ENCODE assay signal across 20 cellular contexts in the genomic region with DNA sequence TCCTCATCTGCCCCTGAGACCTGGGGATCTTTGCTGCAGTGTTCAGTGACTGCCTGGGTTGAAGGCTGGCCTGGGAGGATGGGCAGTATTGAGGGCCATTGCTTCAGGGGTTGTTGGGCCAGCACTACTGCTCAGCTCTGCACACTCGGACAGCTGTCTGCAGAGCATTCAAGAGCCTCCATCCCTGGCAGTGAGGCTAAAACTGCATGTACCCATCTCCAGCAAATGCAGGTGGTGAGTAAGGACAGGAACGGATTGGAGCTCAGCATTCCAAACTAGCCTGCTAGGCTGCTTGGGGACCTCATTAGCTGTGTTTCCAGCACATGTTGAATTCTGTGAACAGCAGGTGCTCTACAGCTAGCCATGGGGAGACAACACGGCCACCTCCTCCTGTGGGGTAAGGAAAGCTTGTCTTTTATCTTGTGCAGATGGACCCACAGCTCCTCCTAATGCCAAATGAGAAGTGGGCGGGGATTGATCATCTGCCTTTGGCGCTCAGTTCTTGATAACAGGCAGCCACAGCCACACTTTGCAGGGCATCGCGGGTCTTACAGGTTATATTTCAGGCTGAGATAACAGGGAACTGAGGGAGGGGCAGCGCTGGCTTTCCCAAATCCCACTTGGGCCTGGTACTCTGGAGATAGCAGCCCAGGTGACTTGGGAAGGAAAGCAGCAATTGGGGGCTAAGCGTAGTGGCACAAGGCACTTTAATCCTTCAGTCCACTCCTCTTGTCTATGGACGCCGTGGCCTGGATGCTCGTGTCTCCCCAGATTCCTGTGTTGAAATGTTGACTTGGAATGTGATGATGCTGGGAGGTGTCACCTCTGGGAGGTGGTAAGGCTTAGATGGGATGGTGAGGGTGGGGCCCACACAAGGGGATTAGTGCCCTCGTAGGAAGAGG.
"Had no signal": no experiment of that assay in that cellular context is flagged by ENCODE, and none has a peak within 500 bp of the region (broad histone marks: within the 10 kb centered on the region; RNA-seq: fewer than 3 reads in every experiment).

No MANE protein-coding gene starts in this region.

- H3K9me3 ChIP-seq: breast epithelium, lower lobe of right lung, suprapubic skin had no signal

- H3K36me3 ChIP-seq: breast epithelium, gastroesophageal sphincter, heart right ventricle, lower lobe of right lung, suprapubic skin had no signal

- DNase-seq: activated CD4-positive, alpha-beta T cell treated with anti-CD3 and anti-CD28 coated beads, Interleukin-2, amount 10 ng/mL, durations not matched to agents 24 days and 14 days; activated CD4-positive, CD25-positive, alpha-beta regulatory T cell; activated naive CD4-positive, alpha-beta T cell treated with anti-CD3 and anti-CD28 coated beads for 36 hours; activated naive CD8-positive, alpha-beta T cell treated with anti-CD3 and anti-CD28 coated beads, Interleukin-2, amount 50 U/mL, for 24 hours; activated T-cell treated with anti-CD3 and anti-CD28 coated beads, Interleukin-2, amount 50 U/mL, for 1 hour; aorta; dermis blood vessel endothelial cell; left cardiac atrium; lower lobe of right lung; right cardiac atrium; small intestine; stimulated activated CD4-positive, alpha-beta T cell treated with anti-CD3 and anti-CD28 coated beads, Interleukin-4, amount 100 ng/mL, for 4 hours; stimulated activated CD8-positive, alpha-beta memory T cell treated with anti-CD3 and anti-CD28 coated beads, Interleukin-4, amount 100 ng/mL, for 48 hours; stimulated activated naive CD8-positive, alpha-beta T cell treated with anti-CD3 and anti-CD28 coated beads, Interleukin-15, Interleukin-2, amounts not matched to agents 100 U/mL and 50 U/mL, for 24 hours; SW 1271; trophoblast cell had no signal

- H3K27ac ChIP-seq: breast epithelium, gastroesophageal sphincter, heart right ventricle, lower lobe of right lung, suprapubic skin had no signal

- H3K4me1 ChIP-seq: breast epithelium, gastroesophageal sphincter, heart right ventricle, lower lobe of right lung, suprapubic skin had no signal

- ATAC-seq: activated naive CD8-positive, alpha-beta T cell treated with anti-CD3 and anti-CD28 coated beads, Interleukin-2, amount 50 U/mL, for 24 hours; gastroesophageal sphincter; heart right ventricle; left cardiac atrium; lower lobe of right lung; right cardiac atrium; stimulated activated naive CD8-positive, alpha-beta T cell treated with anti-CD3 and anti-CD28 coated beads, Interleukin-15, Interleukin-2, amounts not matched to agents 100 U/mL and 50 U/mL, for 24 hours had no signal

- H3K4me3 ChIP-seq: breast epithelium, gastroesophageal sphincter, heart right ventricle, lower lobe of right lung, suprapubic skin had no signal
